ENCODE assay signal across 21 cellular contexts in the genomic region with DNA sequence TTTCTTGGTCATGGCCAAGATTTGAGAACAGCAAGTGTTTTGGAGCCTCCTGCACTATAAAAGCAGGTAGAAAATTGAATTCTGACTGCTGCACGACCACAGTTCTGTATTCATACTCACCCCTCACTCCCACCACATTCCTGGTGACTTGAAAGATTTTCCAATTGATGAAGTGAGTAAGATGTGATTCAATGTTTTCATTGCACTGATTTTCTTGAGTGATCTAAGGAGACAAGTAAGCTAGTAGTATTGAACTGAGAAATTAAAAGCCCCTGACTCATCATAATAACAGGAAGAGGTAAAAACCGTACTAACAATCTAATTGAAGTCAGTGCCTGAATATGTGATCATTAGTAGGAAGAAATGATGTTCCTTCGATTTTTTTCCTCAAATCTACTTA. TPM values are rescaled to one million over a fixed set of nuclear protein-coding genes. Genes with fewer than 3 reads are reported as not detected.
DNase-seq lines count a peak whose midpoint lies in the region; ATAC-seq and TF ChIP-seq lines count a peak whose summit lies in the region.
"Had no signal": no experiment of that assay in that cellular context is flagged by ENCODE, and none has a peak within 500 bp of the region (broad histone marks: within the 10 kb centered on the region; RNA-seq: fewer than 3 reads in every experiment).

No MANE protein-coding gene starts in this region.

- no peaks in the 10 kb centered on the region for H3K27me3 ChIP-seq in BLaER1
- H3K27me3 ChIP-seq: sigmoid colon, vagina had no signal

- DNase-seq in HFFc6 (peak; percentile 31), WTC11 (ENCODE audit: low spot score) (no peak), fibroblast of pulmonary artery (ENCODE audit: low read depth) (peak; percentile 17), NCI-H1694 treated with DMSO at 0.1 percent for 48 hours (lab: John Stamatoyannopoulos, UW) (no peak), DMS79 treated with DMSO at 0.1 percent for 48 hours (lab: John Stamatoyannopoulos, UW) (no peak)
- DNase-seq in activated T-cell treated with anti-CD3 and anti-CD28 coated beads, Interleukin-2, amount 50 U/mL, for 48 hours, result no peak
- DNase-seq: activated CD4-positive, alpha-beta T cell treated with anti-CD3 and anti-CD28 coated beads, Interleukin-2, amount 50 U/mL, for 1 hour; activated CD8-positive, alpha-beta memory T cell treated with anti-CD3 and anti-CD28 coated beads, Interleukin-2, amount 50 U/mL, for 48 hours; activated naive CD4-positive, alpha-beta T cell treated with anti-CD3 and anti-CD28 coated beads, Interleukin-2, amount 10 ng/mL, durations not matched to agents 7 days and 5 days; CD8-positive, alpha-beta memory T cell; glutamatergic neuron; NCI-H1417; NCI-H774; occipital lobe; sigmoid colon; stimulated activated CD4-positive, alpha-beta T cell treated with anti-CD3 and anti-CD28 coated beads, Interleukin-1b, Interleukin-23, amount 100 ng/mL, for 48 hours had no signal

- H3K27ac ChIP-seq in BLaER1, result no peak overlapping the region
- H3K27ac ChIP-seq: epithelial cell of prostate, sigmoid colon, vagina had no signal

- POLR2A ChIA-PET in WTC11 (lab: Charles Lee), result no interaction called here

- H3K4me2 ChIP-seq in BLaER1, result peak overlapping the region; percentile 72; the same call in 1 of the 2 replicates

- H3K4me3 Mint-ChIP-seq in HFFc6 (peak overlapping the region; percentile 49), WTC11 (no peak overlapping the region)
- H3K4me3 Mint-ChIP-seq: activated naive CD4-positive, alpha-beta T cell treated with anti-CD3 and anti-CD28 coated beads, Interleukin-2, amount 10 ng/mL, durations not matched to agents 7 days and 5 days; CD8-positive, alpha-beta memory T cell had no signal

- H3K9me3 Mint-ChIP-seq in HFFc6, result no peaks in the 10 kb centered on the region
- H3K9me3 Mint-ChIP-seq in WTC11, result no peaks in the 10 kb centered on the region
- H3K9me3 Mint-ChIP-seq: activated naive CD4-positive, alpha-beta T cell treated with anti-CD3 and anti-CD28 coated beads, Interleukin-2, amount 10 ng/mL, durations not matched to agents 7 days and 5 days; CD8-positive, alpha-beta memory T cell had no signal

- no peaks in the 10 kb centered on the region for H3K36me3 ChIP-seq in BLaER1
- H3K36me3 ChIP-seq: HAP-1, sigmoid colon, vagina had no signal

- no peak overlapping the region for H3K9ac ChIP-seq in BLaER1

- no peak for ATAC-seq in WTC11
- no peak for ATAC-seq in GM18505 (IDR thresholded peaks at IDR 0.05; ENCODE audit: unreplicated experiment)

- H3K27ac Mint-ChIP-seq in HFFc6 (peak overlapping the region; percentile 5), WTC11 (peak overlapping the region; percentile 27; the same call in 1 of the 2 replicates)
- H3K27ac Mint-ChIP-seq: activated naive CD4-positive, alpha-beta T cell treated with anti-CD3 and anti-CD28 coated beads, Interleukin-2, amount 10 ng/mL, durations not matched to agents 7 days and 5 days; CD8-positive, alpha-beta memory T cell had no signal

- H3K4me1 ChIP-seq in BLaER1, result peaks cover 29% of the 10 kb centered on the region
- H3K4me1 ChIP-seq: HAP-1, sigmoid colon, vagina had no signal

- TF ChIP-seq CTCF in HFFc6 (IDR thresholded peaks at IDR 0.05) (no peak), WTC11 (IDR thresholded peaks at IDR 0.05) (no peak), fibroblast of pulmonary artery (IDR thresholded peaks at IDR 0.05; ENCODE audit: low read length, missing control alignments) (no peak)

- H3K4me1 Mint-ChIP-seq in HFFc6 (ENCODE audit: low read depth) (peaks cover 29% of the 10 kb centered on the region), WTC11 (peaks cover 40% of the 10 kb centered on the region)
- H3K4me1 Mint-ChIP-seq: activated naive CD4-positive, alpha-beta T cell treated with anti-CD3 and anti-CD28 coated beads, Interleukin-2, amount 10 ng/mL, durations not matched to agents 7 days and 5 days; CD8-positive, alpha-beta memory T cell had no signal

- no peaks in the 10 kb centered on the region for H3K9me3 ChIP-seq in BLaER1
- H3K9me3 ChIP-seq: HAP-1, sigmoid colon, vagina had no signal

- no peak for TF ChIP-seq POLR2A in GM18505 (IDR thresholded peaks at IDR 0.05; ENCODE audit: borderline replicate concordance, extremely low read depth, insufficient read depth, insufficient read length)

- no peak overlapping the region for H3K4me3 ChIP-seq in BLaER1
- no peak overlapping the region for H3K4me3 ChIP-seq in fibroblast of pulmonary artery (replicated peaks; ENCODE audit: low read depth, low read length)
- H3K4me3 ChIP-seq: HAP-1, sigmoid colon, vagina had no signal

- H3K27me3 Mint-ChIP-seq in HFFc6 (ENCODE audit: insufficient read depth) (no peaks in the 10 kb centered on the region), WTC11 (ENCODE audit: low read depth) (no peaks in the 10 kb centered on the region)

- H3K36me3 Mint-ChIP-seq in HFFc6 (ENCODE audit: low read depth), result peaks cover 5% of the 10 kb centered on the region; the same call in 1 of the 2 replicates
- H3K36me3 Mint-ChIP-seq in WTC11, result no peaks in the 10 kb centered on the region
- H3K36me3 Mint-ChIP-seq: activated naive CD4-positive, alpha-beta T cell treated with anti-CD3 and anti-CD28 coated beads, Interleukin-2, amount 10 ng/mL, durations not matched to agents 7 days and 5 days; CD8-positive, alpha-beta memory T cell had no signal

- no peaks in the 10 kb centered on the region for H4K20me1 ChIP-seq in BLaER1

- CTCF ChIA-PET in WTC11 (lab: Charles Lee), result interaction anchor here (0.8 kb wide), 1 partner anchor 23 kb away, joined by 3 read pairs; no protein-coding TSS in a partner anchor

TF ChIP-seq in WTC11, 78 proteins besides CTCF, POLR2A, EP300 and RAD21:
- TF ChIP-seq NR1H2 (CRISPR knock-in tag; IDR thresholded peaks at IDR 0.05) (no peak), KAT7 (CRISPR knock-in tag; IDR thresholded peaks at IDR 0.05; ENCODE audit: borderline replicate concordance) (no peak), NFE2L1 (CRISPR knock-in tag; IDR thresholded peaks at IDR 0.05) (no peak), CREB1 (CRISPR knock-in tag; IDR thresholded peaks at IDR 0.05) (no peak), SOX15 (CRISPR knock-in tag; IDR thresholded peaks at IDR 0.05) (no peak), CREM (CRISPR knock-in tag; IDR thresholded peaks at IDR 0.05) (no peak), MYBL2 (CRISPR knock-in tag; IDR thresholded peaks at IDR 0.05) (no peak), GTF2I (CRISPR knock-in tag; conservative IDR thresholded peaks at IDR 0.05) (no peak), NR2C2 (CRISPR knock-in tag; IDR thresholded peaks at IDR 0.05) (no peak)
- TF ChIP-seq, protein P1, sequence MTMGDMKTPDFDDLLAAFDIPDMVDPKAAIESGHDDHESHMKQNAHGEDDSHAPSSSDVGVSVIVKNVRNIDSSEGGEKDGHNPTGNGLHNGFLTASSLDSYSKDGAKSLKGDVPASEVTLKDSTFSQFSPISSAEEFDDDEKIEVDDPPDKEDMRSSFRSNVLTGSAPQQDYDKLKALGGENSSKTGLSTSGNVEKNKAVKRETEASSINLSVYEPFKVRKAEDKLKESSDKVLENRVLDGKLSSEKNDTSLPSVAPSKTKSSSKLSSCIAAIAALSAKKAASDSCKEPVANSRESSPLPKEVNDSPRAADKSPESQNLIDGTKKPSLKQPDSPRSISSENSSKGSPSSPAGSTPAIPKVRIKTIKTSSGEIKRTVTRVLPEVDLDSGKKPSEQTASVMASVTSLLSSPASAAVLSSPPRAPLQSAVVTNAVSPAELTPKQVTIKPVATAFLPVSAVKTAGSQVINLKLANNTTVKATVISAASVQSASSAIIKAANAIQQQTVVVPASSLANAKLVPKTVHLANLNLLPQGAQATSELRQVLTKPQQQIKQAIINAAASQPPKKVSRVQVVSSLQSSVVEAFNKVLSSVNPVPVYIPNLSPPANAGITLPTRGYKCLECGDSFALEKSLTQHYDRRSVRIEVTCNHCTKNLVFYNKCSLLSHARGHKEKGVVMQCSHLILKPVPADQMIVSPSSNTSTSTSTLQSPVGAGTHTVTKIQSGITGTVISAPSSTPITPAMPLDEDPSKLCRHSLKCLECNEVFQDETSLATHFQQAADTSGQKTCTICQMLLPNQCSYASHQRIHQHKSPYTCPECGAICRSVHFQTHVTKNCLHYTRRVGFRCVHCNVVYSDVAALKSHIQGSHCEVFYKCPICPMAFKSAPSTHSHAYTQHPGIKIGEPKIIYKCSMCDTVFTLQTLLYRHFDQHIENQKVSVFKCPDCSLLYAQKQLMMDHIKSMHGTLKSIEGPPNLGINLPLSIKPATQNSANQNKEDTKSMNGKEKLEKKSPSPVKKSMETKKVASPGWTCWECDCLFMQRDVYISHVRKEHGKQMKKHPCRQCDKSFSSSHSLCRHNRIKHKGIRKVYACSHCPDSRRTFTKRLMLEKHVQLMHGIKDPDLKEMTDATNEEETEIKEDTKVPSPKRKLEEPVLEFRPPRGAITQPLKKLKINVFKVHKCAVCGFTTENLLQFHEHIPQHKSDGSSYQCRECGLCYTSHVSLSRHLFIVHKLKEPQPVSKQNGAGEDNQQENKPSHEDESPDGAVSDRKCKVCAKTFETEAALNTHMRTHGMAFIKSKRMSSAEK (CRISPR knock-in tag; IDR thresholded peaks at IDR 0.05; ENCODE audit: borderline replicate concordance), result no peak
- TF ChIP-seq, protein P2, sequence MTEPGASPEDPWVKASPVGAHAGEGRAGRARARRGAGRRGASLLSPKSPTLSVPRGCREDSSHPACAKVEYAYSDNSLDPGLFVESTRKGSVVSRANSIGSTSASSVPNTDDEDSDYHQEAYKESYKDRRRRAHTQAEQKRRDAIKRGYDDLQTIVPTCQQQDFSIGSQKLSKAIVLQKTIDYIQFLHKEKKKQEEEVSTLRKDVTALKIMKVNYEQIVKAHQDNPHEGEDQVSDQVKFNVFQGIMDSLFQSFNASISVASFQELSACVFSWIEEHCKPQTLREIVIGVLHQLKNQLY (CRISPR knock-in tag; IDR thresholded peaks at IDR 0.05), result no peak
- TF ChIP-seq, protein P3, sequence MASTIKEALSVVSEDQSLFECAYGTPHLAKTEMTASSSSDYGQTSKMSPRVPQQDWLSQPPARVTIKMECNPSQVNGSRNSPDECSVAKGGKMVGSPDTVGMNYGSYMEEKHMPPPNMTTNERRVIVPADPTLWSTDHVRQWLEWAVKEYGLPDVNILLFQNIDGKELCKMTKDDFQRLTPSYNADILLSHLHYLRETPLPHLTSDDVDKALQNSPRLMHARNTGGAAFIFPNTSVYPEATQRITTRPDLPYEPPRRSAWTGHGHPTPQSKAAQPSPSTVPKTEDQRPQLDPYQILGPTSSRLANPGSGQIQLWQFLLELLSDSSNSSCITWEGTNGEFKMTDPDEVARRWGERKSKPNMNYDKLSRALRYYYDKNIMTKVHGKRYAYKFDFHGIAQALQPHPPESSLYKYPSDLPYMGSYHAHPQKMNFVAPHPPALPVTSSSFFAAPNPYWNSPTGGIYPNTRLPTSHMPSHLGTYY (CRISPR knock-in tag; IDR thresholded peaks at IDR 0.05), result no peak

RNA-seq across cellular contexts. Expression of gene SEC24D, which starts 6.1 kb away (rescaled TPM):
- 100 to 1,000 TPM; 164 to 198 (median 183) TPM for total RNA-seq in HFFc6 (2021; fragmentation: NEBNext Ultra II Directional; extraction: Animal tissue kit (Norgen Biotek cat#: 25700))
- total RNA-seq in WTC11 (2021), result 44.2 to 63.1 TPM (median 50.6 TPM) in 3 replicates

RNA-seq across cellular contexts. Expression of gene SYNPO2, which starts 46.6 kb away (rescaled TPM):
- total RNA-seq in HFFc6 (2021; fragmentation: NEBNext Ultra II Directional; extraction: Animal tissue kit (Norgen Biotek cat#: 25700)), result 10 to 100 TPM; 11.6 to 36.7 (median 12.0) TPM
- 1.5 to 1.9 TPM (median 1.6 TPM) in 3 replicates for total RNA-seq in WTC11 (2021)

Comparison
In these comparisons a context has a peak if more than half of its experiments do, and no peak if none do; other contexts are left out.
1. DNase-seq: peak in HFFc6 (single experiment) and fibroblast of pulmonary artery (single experiment); none in WTC11 (single experiment), activated T-cell treated with anti-CD3 and anti-CD28 coated beads, Interleukin-2, amount 50 U/mL, for 48 hours (0 of 2), NCI-H1694 treated with DMSO at 0.1 percent for 48 hours (single experiment) and DMS79 treated with DMSO at 0.1 percent for 48 hours (single experiment).